Comparison of ENCODE assay signal across 15 cellular contexts in the genomic region with DNA sequence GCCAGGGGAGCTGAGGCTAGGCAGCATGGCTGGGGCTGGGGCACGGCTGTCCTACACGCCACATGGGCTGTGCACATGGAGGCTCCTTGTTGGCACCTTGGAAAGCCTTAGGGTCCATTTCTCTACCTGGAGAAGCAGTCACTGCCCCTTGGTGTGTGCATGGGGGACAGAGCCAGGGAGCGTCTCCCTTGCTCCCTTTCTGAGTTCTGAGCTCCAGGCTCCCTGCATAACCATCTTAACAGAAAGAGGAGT.
"Had no signal": no experiment of that assay in that cellular context is flagged by ENCODE, and none has a peak within 500 bp of the region (broad histone marks: within the 10 kb centered on the region; RNA-seq: fewer than 3 reads in every experiment).

No MANE protein-coding gene starts in this region.

- H3K27ac Mint-ChIP-seq: activated naive CD4-positive, alpha-beta T cell treated with anti-CD3 and anti-CD28 coated beads for 36 hours; activated naive CD8-positive, alpha-beta T cell treated with anti-CD3 and anti-CD28 coated beads, Interleukin-2, amount 50 U/mL, for 24 hours; activated T-helper 17 cell treated with anti-CD3 and anti-CD28 coated beads, Interleukin-2, amount 50 U/mL, for 72 hours; effector memory CD8-positive, alpha-beta T cell had no signal

- ATAC-seq: activated T-helper 17 cell treated with anti-CD3 and anti-CD28 coated beads, Interleukin-2, amount 50 U/mL, for 72 hours; gastroesophageal sphincter; heart right ventricle; left colon; psoas muscle; right lobe of liver had no signal

- H3K27ac ChIP-seq: gastroesophageal sphincter, heart right ventricle, lower lobe of right lung, psoas muscle, right lobe of liver had no signal

- H3K4me3 ChIP-seq: gastroesophageal sphincter, heart right ventricle, lower lobe of right lung, psoas muscle, right lobe of liver had no signal

- H3K4me3 Mint-ChIP-seq: activated naive CD4-positive, alpha-beta T cell treated with anti-CD3 and anti-CD28 coated beads for 36 hours; activated naive CD8-positive, alpha-beta T cell treated with anti-CD3 and anti-CD28 coated beads, Interleukin-2, amount 50 U/mL, for 24 hours; activated T-helper 17 cell treated with anti-CD3 and anti-CD28 coated beads, Interleukin-2, amount 50 U/mL, for 72 hours; effector memory CD8-positive, alpha-beta T cell; neural crest cell had no signal

- H3K4me1 Mint-ChIP-seq: activated T-helper 17 cell treated with anti-CD3 and anti-CD28 coated beads, Interleukin-2, amount 50 U/mL, for 72 hours; neural crest cell had no signal

- H3K9me3 Mint-ChIP-seq: effector memory CD8-positive, alpha-beta T cell had no signal

- DNase-seq: activated CD4-positive, alpha-beta T cell treated with anti-CD3 and anti-CD28 coated beads, Interleukin-2, amount 50 U/mL, for 48 hours; activated naive CD4-positive, alpha-beta T cell treated with anti-CD3 and anti-CD28 coated beads for 36 hours; activated naive CD8-positive, alpha-beta T cell treated with anti-CD3 and anti-CD28 coated beads, Interleukin-2, amount 50 U/mL, for 24 hours; dermis blood vessel endothelial cell; effector memory CD8-positive, alpha-beta T cell; heart right ventricle; left colon; midbrain; right lobe of liver; T-helper 9 cell had no signal
